ENCODE assay signal across 1 cellular context in the genomic region with DNA sequence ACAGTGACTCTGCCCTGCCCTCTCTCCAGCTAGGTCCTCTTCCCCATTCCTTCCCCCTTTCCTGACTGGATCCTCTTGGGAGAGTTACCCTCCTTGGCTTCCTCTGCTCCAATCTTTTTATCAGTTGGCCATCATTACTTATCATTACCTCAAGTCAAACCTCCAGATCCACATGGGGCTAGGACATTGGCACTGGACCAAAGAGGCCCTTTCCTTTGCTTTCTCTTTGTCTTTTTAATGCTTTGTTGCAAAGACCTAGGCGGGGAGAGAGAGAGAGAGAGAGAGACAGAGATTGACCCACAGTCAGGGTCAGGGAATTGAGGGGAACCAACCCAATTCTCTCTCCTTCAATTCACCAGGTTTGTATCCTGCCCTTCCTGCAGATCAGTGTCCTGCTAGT.
TF ChIP-seq lines count a peak whose summit lies in the region.

No MANE protein-coding gene starts in this region.

TF ChIP-seq in HepG2, 621 proteins besides CTCF, POLR2A, EP300 and RAD21 (continues in another document):
- TF ChIP-seq, protein P1, sequence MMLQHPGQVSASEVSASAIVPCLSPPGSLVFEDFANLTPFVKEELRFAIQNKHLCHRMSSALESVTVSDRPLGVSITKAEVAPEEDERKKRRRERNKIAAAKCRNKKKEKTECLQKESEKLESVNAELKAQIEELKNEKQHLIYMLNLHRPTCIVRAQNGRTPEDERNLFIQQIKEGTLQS (CRISPR knock-in tag; IDR thresholded peaks at IDR 0.05), result no peak
- TF ChIP-seq CEBPB (IDR thresholded peaks at IDR 0.05; ENCODE audit: borderline replicate concordance, low read depth, low read length) (no peak), PHF21A (CRISPR knock-in tag; IDR thresholded peaks at IDR 0.05) (0 out of 2 replicates have a peak, but pooled peaks have one; percentile 7), CENPX (CRISPR knock-in tag; IDR thresholded peaks at IDR 0.05) (no peak), XBP1 (CRISPR knock-in tag; IDR thresholded peaks at IDR 0.05) (no peak), KMT2A (CRISPR knock-in tag; IDR thresholded peaks at IDR 0.05) (no peak), AGO1 (IDR thresholded peaks at IDR 0.05; ENCODE audit: low read depth, low read length, poor library complexity, severe bottlenecking) (no peak), RARA (CRISPR knock-in tag; IDR thresholded peaks at IDR 0.05) (0 out of 2 replicates have a peak, but pooled peaks have one; percentile 3), ZBTB7A (CRISPR knock-in tag; IDR thresholded peaks at IDR 0.05) (no peak), ZNF772 (CRISPR knock-in tag; IDR thresholded peaks at IDR 0.05) (0 out of 2 replicates have a peak, but pooled peaks have one; percentile 21), CC2D1A (CRISPR knock-in tag; IDR thresholded peaks at IDR 0.05) (no peak), TBP (CRISPR knock-in tag; IDR thresholded peaks at IDR 0.05) (no peak), ZNF136 (CRISPR knock-in tag; IDR thresholded peaks at IDR 0.05; ENCODE audit: low read depth) (no peak), NR3C1 (CRISPR knock-in tag; IDR thresholded peaks at IDR 0.05) (no peak), ZNF350 (CRISPR knock-in tag; IDR thresholded peaks at IDR 0.05; ENCODE audit: borderline replicate concordance, low read depth) (no peak), ZNF761 (CRISPR knock-in tag; conservative IDR thresholded peaks at IDR 0.05) (no peak), MTA3 (CRISPR knock-in tag; IDR thresholded peaks at IDR 0.05) (no peak), ADNP (CRISPR knock-in tag; IDR thresholded peaks at IDR 0.05) (no peak), MAZ (IDR thresholded peaks at IDR 0.05; ENCODE audit: borderline replicate concordance, low read depth, low read length) (no peak), MAZ (CRISPR knock-in tag; IDR thresholded peaks at IDR 0.05; ENCODE audit: low read depth) (no peak), ZBTB42 (CRISPR knock-in tag; IDR thresholded peaks at IDR 0.05) (no peak), ZFP36 (IDR thresholded peaks at IDR 0.05; ENCODE audit: borderline replicate concordance, low read depth, low read length, partially characterized antibody) (no peak), ZSCAN25 (CRISPR knock-in tag; IDR thresholded peaks at IDR 0.05) (0 out of 2 replicates have a peak, but pooled peaks have one; percentile 3), HNF4G (IDR thresholded peaks at IDR 0.05; ENCODE audit: borderline replicate concordance, low read depth, low read length) (no peak), HNF4G (CRISPR knock-in tag; IDR thresholded peaks at IDR 0.05; ENCODE audit: borderline replicate concordance, low read depth) (0 out of 2 replicates have a peak, but pooled peaks have one; percentile 14), ZNF589 (CRISPR knock-in tag; conservative IDR thresholded peaks at IDR 0.05) (no peak), PITX1 (CRISPR knock-in tag; IDR thresholded peaks at IDR 0.05) (0 out of 2 replicates have a peak, but pooled peaks have one; percentile 25), ZNF546 (CRISPR knock-in tag; conservative IDR thresholded peaks at IDR 0.05) (no peak), ZNF773 (CRISPR knock-in tag; IDR thresholded peaks at IDR 0.05; ENCODE audit: borderline replicate concordance) (no peak), ZNF788 (CRISPR knock-in tag; IDR thresholded peaks at IDR 0.05; ENCODE audit: borderline replicate concordance) (0 out of 2 replicates have a peak, but pooled peaks have one; percentile 23), REXO4 (CRISPR knock-in tag; IDR thresholded peaks at IDR 0.05; ENCODE audit: borderline replicate concordance) (no peak), ZFX (CRISPR knock-in tag; IDR thresholded peaks at IDR 0.05; ENCODE audit: low read depth) (0 out of 2 replicates have a peak, but pooled peaks have one; percentile 0), PCBP2 (optimal IDR thresholded peaks at IDR 0.05; ENCODE audit: low read depth, low read length, poor library complexity, severe bottlenecking) (no peak), ZMYM4 (CRISPR knock-in tag; IDR thresholded peaks at IDR 0.05) (no peak), RBM39 (IDR thresholded peaks at IDR 0.05; ENCODE audit: low read depth, low read length, poor library complexity, severe bottlenecking) (no peak), DNMT1 (CRISPR knock-in tag; IDR thresholded peaks at IDR 0.05) (no peak), KLF16 (CRISPR knock-in tag; IDR thresholded peaks at IDR 0.05) (no peak), ZNF616 (CRISPR knock-in tag; IDR thresholded peaks at IDR 0.05; ENCODE audit: low read depth) (no peak)
- TF ChIP-seq, protein P2, sequence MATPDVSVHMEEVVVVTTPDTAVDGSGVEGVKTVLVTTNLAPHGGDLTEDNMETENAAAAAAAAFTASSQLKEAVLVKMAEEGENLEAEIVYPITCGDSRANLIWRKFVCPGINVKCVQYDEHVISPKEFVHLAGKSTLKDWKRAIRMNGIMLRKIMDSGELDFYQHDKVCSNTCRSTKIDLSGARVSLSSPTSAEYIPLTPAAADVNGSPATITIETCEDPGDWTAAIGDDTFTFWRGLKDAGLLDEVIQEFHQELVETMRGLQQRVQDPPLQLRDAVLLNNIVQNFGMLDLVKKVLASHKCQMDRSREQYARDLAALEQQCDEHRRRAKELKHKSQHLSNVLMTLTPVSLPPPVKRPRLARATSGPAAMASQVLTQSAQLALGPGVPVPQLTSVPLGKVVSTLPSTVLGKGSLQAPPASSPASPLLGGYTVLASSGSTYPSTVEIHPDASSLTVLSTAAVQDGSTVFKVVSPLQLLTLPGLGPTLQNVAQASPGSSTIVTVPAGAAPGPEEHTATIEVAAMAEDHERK (CRISPR knock-in tag; IDR thresholded peaks at IDR 0.05; ENCODE audit: low read depth), result no peak
- TF ChIP-seq, protein P3, sequence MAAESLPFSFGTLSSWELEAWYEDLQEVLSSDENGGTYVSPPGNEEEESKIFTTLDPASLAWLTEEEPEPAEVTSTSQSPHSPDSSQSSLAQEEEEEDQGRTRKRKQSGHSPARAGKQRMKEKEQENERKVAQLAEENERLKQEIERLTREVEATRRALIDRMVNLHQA (CRISPR knock-in tag; IDR thresholded peaks at IDR 0.05), result no peak
- TF ChIP-seq, protein P4, sequence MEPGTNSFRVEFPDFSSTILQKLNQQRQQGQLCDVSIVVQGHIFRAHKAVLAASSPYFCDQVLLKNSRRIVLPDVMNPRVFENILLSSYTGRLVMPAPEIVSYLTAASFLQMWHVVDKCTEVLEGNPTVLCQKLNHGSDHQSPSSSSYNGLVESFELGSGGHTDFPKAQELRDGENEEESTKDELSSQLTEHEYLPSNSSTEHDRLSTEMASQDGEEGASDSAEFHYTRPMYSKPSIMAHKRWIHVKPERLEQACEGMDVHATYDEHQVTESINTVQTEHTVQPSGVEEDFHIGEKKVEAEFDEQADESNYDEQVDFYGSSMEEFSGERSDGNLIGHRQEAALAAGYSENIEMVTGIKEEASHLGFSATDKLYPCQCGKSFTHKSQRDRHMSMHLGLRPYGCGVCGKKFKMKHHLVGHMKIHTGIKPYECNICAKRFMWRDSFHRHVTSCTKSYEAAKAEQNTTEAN (CRISPR knock-in tag; conservative IDR thresholded peaks at IDR 0.05), result no peak
- TF ChIP-seq, protein P5, sequence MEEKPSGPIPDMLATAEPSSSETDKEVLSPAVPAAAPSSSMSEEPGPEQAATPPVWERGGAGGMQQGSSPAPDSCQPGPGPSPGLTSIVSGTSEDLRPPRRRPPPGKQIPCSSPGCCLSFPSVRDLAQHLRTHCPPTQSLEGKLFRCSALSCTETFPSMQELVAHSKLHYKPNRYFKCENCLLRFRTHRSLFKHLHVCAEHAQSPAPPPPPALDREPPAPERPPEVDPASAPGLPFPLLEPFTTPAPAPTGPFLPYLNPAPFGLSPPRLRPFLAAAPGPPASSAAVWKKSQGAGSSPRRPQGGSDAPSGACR (CRISPR knock-in tag; IDR thresholded peaks at IDR 0.05), result 0 out of 2 replicates have a peak, but pooled peaks have one; percentile 16
- TF ChIP-seq, protein P6, sequence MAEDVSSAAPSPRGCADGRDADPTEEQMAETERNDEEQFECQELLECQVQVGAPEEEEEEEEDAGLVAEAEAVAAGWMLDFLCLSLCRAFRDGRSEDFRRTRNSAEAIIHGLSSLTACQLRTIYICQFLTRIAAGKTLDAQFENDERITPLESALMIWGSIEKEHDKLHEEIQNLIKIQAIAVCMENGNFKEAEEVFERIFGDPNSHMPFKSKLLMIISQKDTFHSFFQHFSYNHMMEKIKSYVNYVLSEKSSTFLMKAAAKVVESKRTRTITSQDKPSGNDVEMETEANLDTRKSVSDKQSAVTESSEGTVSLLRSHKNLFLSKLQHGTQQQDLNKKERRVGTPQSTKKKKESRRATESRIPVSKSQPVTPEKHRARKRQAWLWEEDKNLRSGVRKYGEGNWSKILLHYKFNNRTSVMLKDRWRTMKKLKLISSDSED (CRISPR knock-in tag; IDR thresholded peaks at IDR 0.05), result no peak
- TF ChIP-seq, protein P7, sequence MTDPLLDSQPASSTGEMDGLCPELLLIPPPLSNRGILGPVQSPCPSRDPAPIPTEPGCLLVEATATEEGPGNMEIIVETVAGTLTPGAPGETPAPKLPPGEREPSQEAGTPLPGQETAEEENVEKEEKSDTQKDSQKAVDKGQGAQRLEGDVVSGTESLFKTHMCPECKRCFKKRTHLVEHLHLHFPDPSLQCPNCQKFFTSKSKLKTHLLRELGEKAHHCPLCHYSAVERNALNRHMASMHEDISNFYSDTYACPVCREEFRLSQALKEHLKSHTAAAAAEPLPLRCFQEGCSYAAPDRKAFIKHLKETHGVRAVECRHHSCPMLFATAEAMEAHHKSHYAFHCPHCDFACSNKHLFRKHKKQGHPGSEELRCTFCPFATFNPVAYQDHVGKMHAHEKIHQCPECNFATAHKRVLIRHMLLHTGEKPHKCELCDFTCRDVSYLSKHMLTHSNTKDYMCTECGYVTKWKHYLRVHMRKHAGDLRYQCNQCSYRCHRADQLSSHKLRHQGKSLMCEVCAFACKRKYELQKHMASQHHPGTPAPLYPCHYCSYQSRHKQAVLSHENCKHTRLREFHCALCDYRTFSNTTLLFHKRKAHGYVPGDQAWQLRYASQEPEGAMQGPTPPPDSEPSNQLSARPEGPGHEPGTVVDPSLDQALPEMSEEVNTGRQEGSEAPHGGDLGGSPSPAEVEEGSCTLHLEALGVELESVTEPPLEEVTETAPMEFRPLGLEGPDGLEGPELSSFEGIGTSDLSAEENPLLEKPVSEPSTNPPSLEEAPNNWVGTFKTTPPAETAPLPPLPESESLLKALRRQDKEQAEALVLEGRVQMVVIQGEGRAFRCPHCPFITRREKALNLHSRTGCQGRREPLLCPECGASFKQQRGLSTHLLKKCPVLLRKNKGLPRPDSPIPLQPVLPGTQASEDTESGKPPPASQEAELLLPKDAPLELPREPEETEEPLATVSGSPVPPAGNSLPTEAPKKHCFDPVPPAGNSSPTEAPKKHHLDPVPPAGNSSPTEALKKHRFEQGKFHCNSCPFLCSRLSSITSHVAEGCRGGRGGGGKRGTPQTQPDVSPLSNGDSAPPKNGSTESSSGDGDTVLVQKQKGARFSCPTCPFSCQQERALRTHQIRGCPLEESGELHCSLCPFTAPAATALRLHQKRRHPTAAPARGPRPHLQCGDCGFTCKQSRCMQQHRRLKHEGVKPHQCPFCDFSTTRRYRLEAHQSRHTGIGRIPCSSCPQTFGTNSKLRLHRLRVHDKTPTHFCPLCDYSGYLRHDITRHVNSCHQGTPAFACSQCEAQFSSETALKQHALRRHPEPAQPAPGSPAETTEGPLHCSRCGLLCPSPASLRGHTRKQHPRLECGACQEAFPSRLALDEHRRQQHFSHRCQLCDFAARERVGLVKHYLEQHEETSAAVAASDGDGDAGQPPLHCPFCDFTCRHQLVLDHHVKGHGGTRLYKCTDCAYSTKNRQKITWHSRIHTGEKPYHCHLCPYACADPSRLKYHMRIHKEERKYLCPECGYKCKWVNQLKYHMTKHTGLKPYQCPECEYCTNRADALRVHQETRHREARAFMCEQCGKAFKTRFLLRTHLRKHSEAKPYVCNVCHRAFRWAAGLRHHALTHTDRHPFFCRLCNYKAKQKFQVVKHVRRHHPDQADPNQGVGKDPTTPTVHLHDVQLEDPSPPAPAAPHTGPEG (CRISPR knock-in tag; IDR thresholded peaks at IDR 0.05), result 0 out of 2 replicates have a peak, but pooled peaks have one; percentile 39
- TF ChIP-seq, protein P8, sequence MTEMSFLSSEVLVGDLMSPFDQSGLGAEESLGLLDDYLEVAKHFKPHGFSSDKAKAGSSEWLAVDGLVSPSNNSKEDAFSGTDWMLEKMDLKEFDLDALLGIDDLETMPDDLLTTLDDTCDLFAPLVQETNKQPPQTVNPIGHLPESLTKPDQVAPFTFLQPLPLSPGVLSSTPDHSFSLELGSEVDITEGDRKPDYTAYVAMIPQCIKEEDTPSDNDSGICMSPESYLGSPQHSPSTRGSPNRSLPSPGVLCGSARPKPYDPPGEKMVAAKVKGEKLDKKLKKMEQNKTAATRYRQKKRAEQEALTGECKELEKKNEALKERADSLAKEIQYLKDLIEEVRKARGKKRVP (CRISPR knock-in tag; IDR thresholded peaks at IDR 0.05), result no peak
- TF ChIP-seq, protein P9, sequence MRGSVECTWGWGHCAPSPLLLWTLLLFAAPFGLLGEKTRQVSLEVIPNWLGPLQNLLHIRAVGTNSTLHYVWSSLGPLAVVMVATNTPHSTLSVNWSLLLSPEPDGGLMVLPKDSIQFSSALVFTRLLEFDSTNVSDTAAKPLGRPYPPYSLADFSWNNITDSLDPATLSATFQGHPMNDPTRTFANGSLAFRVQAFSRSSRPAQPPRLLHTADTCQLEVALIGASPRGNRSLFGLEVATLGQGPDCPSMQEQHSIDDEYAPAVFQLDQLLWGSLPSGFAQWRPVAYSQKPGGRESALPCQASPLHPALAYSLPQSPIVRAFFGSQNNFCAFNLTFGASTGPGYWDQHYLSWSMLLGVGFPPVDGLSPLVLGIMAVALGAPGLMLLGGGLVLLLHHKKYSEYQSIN (CRISPR knock-in tag; IDR thresholded peaks at IDR 0.05; ENCODE audit: borderline replicate concordance), result no peak
- TF ChIP-seq, protein P10, sequence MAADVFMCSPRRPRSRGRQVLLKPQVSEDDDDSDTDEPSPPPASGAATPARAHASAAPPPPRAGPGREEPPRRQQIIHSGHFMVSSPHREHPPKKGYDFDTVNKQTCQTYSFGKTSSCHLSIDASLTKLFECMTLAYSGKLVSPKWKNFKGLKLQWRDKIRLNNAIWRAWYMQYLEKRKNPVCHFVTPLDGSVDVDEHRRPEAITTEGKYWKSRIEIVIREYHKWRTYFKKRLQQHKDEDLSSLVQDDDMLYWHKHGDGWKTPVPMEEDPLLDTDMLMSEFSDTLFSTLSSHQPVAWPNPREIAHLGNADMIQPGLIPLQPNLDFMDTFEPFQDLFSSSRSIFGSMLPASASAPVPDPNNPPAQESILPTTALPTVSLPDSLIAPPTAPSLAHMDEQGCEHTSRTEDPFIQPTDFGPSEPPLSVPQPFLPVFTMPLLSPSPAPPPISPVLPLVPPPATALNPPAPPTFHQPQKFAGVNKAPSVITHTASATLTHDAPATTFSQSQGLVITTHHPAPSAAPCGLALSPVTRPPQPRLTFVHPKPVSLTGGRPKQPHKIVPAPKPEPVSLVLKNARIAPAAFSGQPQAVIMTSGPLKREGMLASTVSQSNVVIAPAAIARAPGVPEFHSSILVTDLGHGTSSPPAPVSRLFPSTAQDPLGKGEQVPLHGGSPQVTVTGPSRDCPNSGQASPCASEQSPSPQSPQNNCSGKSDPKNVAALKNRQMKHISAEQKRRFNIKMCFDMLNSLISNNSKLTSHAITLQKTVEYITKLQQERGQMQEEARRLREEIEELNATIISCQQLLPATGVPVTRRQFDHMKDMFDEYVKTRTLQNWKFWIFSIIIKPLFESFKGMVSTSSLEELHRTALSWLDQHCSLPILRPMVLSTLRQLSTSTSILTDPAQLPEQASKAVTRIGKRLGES (CRISPR knock-in tag; IDR thresholded peaks at IDR 0.05; ENCODE audit: borderline replicate concordance), result no peak
